In the genomic region with DNA sequence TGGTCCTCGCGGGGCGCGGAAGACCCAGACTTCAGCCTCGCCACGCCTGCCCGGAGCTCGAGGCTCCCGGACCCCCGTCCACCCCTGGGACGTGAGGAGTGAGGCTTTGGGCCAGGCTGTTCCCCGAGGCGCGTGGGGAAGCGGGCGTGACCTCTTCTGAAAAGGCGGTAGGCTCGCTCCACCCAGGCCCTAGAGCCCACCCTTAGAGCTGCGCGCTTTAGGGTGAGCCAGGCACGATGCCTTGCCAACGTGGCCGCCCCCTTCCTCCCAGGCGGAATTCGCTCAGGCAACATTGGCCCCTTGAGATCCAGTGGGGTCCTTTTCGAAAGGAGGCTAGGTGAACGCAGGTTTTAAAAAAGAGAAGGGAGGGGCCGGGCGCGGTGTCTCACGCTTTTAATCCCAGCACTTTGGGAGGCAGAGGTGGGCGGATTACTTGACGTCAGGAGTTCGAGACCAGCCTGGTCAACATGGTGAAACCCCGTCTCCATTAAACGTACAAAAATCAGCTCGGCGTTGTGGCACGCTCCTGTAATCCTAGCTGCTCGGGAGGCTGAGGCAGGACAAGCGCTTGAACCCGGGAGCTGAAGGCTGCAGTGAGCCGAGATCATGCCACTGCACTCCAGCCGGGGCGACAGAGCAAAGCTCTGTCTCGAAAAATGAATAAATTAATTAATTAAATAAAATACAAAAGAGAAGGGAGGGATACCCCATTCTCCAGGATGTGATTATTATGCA, we compare ENCODE assay signal across 8 cellular contexts. TPM values are rescaled to one million over a fixed set of nuclear protein-coding genes. Genes with fewer than 3 reads are reported as not detected.
A peak's percentile ranks its signal among the peaks of the same experiment; 100 is the strongest.
DNase-seq lines count a peak whose midpoint lies in the region; TF ChIP-seq lines count a peak whose summit lies in the region.

No MANE protein-coding gene starts in this region.

- peak; percentile 1 for TF ChIP-seq CTCF in fibroblast of the aortic adventitia (IDR thresholded peaks at IDR 0.05; ENCODE audit: insufficient read depth, low read length)
- no peak for TF ChIP-seq CTCF in parathyroid adenoma (IDR thresholded peaks at IDR 0.05)

- H3K27ac ChIP-seq in parathyroid adenoma = peak overlapping the region; percentile 96

- H3K4me1 ChIP-seq in parathyroid adenoma = peaks cover 2% of the 10 kb centered on the region

- H3K4me3 ChIP-seq in fibroblast of the aortic adventitia (ENCODE audit: low read depth, low read length) (peak overlapping the region; percentile 64), parathyroid adenoma (ENCODE audit: low read depth, low read length) (peak overlapping the region; percentile 70)

- H3K27me3 ChIP-seq in parathyroid adenoma (ENCODE audit: control insufficient read depth, insufficient read depth, low read length) = no peaks in the 10 kb centered on the region

- no peaks in the 10 kb centered on the region for H3K36me3 ChIP-seq in parathyroid adenoma (ENCODE audit: control insufficient read depth, insufficient read depth, low read length)

- peak overlapping the region; percentile 84 for H2AFZ ChIP-seq in parathyroid adenoma

- no peaks in the 10 kb centered on the region for H3K9me3 ChIP-seq in parathyroid adenoma (ENCODE audit: control insufficient read depth, low read length)

- no peaks in the 10 kb centered on the region for H3K79me2 ChIP-seq in parathyroid adenoma

- DNase-seq in NCI-H524 (lab: John Stamatoyannopoulos, UW) = peak; percentile 49 to 66
- no peak for DNase-seq in NCI-H524 treated with DMSO at 0.1 percent for 48 hours (lab: John Stamatoyannopoulos, UW)
- peak; percentile 65 to 84 for DNase-seq in SW 1271 (lab: John Stamatoyannopoulos, UW)
- peak; percentile 24 for DNase-seq in fibroblast of the aortic adventitia (ENCODE audit: low read depth)
- DNase-seq in NK-92 treated with Interleukin-12 subunit alpha and Interleukin-12 subunit beta, amount 100 ng/mL, for 24 hours (lab: John Stamatoyannopoulos, UW) = no peak
- DNase-seq in HuH-7 (ENCODE audit: low spot score) = no peak
- no peak for DNase-seq in activated CD4-positive, CD25-positive, alpha-beta regulatory T cell treated with anti-CD3 and anti-CD28 coated beads, Interleukin-2, amount 50 U/mL, for 72 hours

- peak overlapping the region; percentile 46 for H3K9ac ChIP-seq in parathyroid adenoma

- peak overlapping the region; percentile 86 for H3K4me2 ChIP-seq in parathyroid adenoma (ENCODE audit: low read length)

RNA-seq across cellular contexts. Expression of a gene that starts 0.9 kb away (rescaled TPM):
- total RNA-seq in fibroblast of the aortic adventitia (ENCODE audit: low replicate concordance) = 4.1 and 8.8 TPM in 2 replicates

RNA-seq across cellular contexts. Expression of a gene that starts 19.6 kb away (rescaled TPM):
- total RNA-seq in fibroblast of the aortic adventitia (ENCODE audit: low replicate concordance) = 5.3 and 63.0 TPM in 2 replicates

RNA-seq across cellular contexts. Expression of a gene that starts 37.9 kb away (rescaled TPM):
- total RNA-seq in fibroblast of the aortic adventitia (ENCODE audit: low replicate concordance) = 1.1 and 2.2 TPM in 2 replicates

RNA-seq across cellular contexts. Expression of a gene that starts 50.8 kb away (rescaled TPM):
- 22.7 and 35.9 TPM in 2 replicates for total RNA-seq in fibroblast of the aortic adventitia (ENCODE audit: low replicate concordance)

Comparison
In these comparisons a context has a peak if more than half of its experiments do, and no peak if none do; other contexts are left out.
1. DNase-seq: peak in NCI-H524 (2 of 2), SW 1271 (2 of 2) and fibroblast of the aortic adventitia (single experiment); none in NCI-H524 treated with DMSO at 0.1 percent for 48 hours (single experiment), NK-92 treated with Interleukin-12 subunit alpha and Interleukin-12 subunit beta, amount 100 ng/mL, for 24 hours (single experiment), HuH-7 (single experiment) and activated CD4-positive, CD25-positive, alpha-beta regulatory T cell treated with anti-CD3 and anti-CD28 coated beads, Interleukin-2, amount 50 U/mL, for 72 hours (single experiment).